In the genomic region with DNA sequence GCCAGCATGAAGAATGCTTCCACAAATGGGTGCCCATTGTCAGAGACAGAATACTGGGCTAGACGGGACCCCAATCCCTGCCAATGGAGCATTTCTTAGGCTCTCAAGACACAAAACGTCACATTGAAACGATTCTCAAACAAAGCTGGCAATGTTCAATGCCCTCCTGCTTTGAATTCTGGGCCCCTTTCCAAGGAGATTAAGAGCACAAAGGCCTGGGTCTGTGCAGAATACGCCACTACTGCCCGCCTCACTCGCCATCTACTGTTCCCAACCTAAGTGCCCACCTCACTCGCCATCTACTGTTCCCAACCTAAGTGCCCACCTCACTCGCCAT, we compare ENCODE assay signal across 19 cellular contexts. TPM values are rescaled to one million over a fixed set of nuclear protein-coding genes. Genes with fewer than 3 reads are reported as not detected.
DNase-seq lines count a peak whose midpoint lies in the region; ATAC-seq and TF ChIP-seq lines count a peak whose summit lies in the region.
"Had no signal": no experiment of that assay in that cellular context is flagged by ENCODE, and none has a peak within 500 bp of the region (broad histone marks: within the 10 kb centered on the region; RNA-seq: fewer than 3 reads in every experiment).

No MANE protein-coding gene starts in this region.

- peak overlapping the region; percentile 70 for H3K27ac ChIP-seq in left ventricle myocardium inferior (replicated peaks)
- H3K27ac ChIP-seq: HL-60 had no signal

- DNase-seq in SK-MEL-5 (ENCODE audit: low read depth, low spot score) (peak; percentile 79), left ventricle myocardium inferior (no peak), pons (ENCODE audit: low spot score) (peak; percentile 84), omental fat pad (ENCODE audit: low spot score) (no peak), middle frontal gyrus (ENCODE audit: extremely low spot score, low spot score) (no peak)
- DNase-seq: activated CD4-positive, alpha-beta T cell treated with anti-CD3 and anti-CD28 coated beads for 36 hours; activated gamma-delta T cell treated with Interleukin-2 at 50 U/mL for 16 hours; CD8-positive, alpha-beta T cell; glutamatergic neuron; KG1; NCI-H146; NCI-H510A treated with DMSO at 0.1 percent for 48 hours; stimulated activated CD4-positive, alpha-beta T cell treated with anti-CD3 and anti-CD28 coated beads, Interleukin-12 subunit alpha, Interleukin-12 subunit beta, amount 100 ng/mL, for 4 hours; stimulated activated naive CD4-positive, alpha-beta T cell; T-helper 9 cell had no signal

- H3K36me3 ChIP-seq in Loucy (ENCODE audit: insufficient read depth, low read length) (peaks cover 27% of the 10 kb centered on the region), left ventricle myocardium inferior (peaks cover 22% of the 10 kb centered on the region)

- no peaks in the 10 kb centered on the region for H3K9me3 ChIP-seq in Loucy (ENCODE audit: insufficient read depth, low read depth, low read length)
- no peaks in the 10 kb centered on the region for H3K9me3 ChIP-seq in left ventricle myocardium inferior (replicated peaks)

- peaks cover 69% of the 10 kb centered on the region for H4K20me1 ChIP-seq in Loucy (ENCODE audit: insufficient read depth, low read length, poor library complexity, severe bottlenecking)

- H2AFZ ChIP-seq in Loucy (ENCODE audit: low read length), result no peak overlapping the region

- no peaks in the 10 kb centered on the region for H3K9me2 ChIP-seq in Loucy (replicated peaks; ENCODE audit: low read depth, low read length)

- intact Hi-C loops in left ventricle myocardium inferior (cut with micrococcal nuclease), result no loop called here

- ATAC-seq in HG02938 (IDR thresholded peaks at IDR 0.05; ENCODE audit: unreplicated experiment) (no peak), omental fat pad (ENCODE audit: low FRiP score) (no peak), HG02840 (IDR thresholded peaks at IDR 0.05; ENCODE audit: low FRiP score, unreplicated experiment) (no peak)
- ATAC-seq: activated CD4-positive, alpha-beta T cell treated with anti-CD3 and anti-CD28 coated beads for 36 hours; CD8-positive, alpha-beta T cell had no signal

- H3K4me3 ChIP-seq in Loucy (ENCODE audit: low read length, poor library complexity, severe bottlenecking) (no peak overlapping the region), left ventricle myocardium inferior (no peak overlapping the region)

- H3K9ac ChIP-seq in Loucy (ENCODE audit: low read depth, low read length, poor library complexity, severe bottlenecking), result no peak overlapping the region

- H3K4me2 ChIP-seq in Loucy (ENCODE audit: low read depth, low read length, poor library complexity, severe bottlenecking), result peak overlapping the region; percentile 71

- H3K27me3 ChIP-seq in Loucy (ENCODE audit: insufficient read depth, low read length, poor library complexity, severe bottlenecking), result no peaks in the 10 kb centered on the region
- H3K27me3 ChIP-seq in left ventricle myocardium inferior (ENCODE audit: low read depth), result no peaks in the 10 kb centered on the region

- in situ Hi-C loops in SK-MEL-5 (cut with HindIII; ENCODE audit: low pct_unique_long_range_greater_than_20kb, low sequenced_read_pairs), result no loop called here

- TF ChIP-seq CTCF in Loucy (conservative IDR thresholded peaks at IDR 0.05; ENCODE audit: low read length), result no peak
- TF ChIP-seq CTCF in left ventricle myocardium inferior (IDR thresholded peaks at IDR 0.05; ENCODE audit: borderline replicate concordance), result no peak
- no peak for TF ChIP-seq CTCF in omental fat pad (IDR thresholded peaks at IDR 0.05)

- 0 out of 2 replicates have a peak, but pooled peaks cover 3% of the 10 kb centered on the region for H3F3A ChIP-seq in Loucy (ENCODE audit: low read depth)

- H3K79me2 ChIP-seq in Loucy (ENCODE audit: insufficient read depth, low read length), result peaks cover 80% of the 10 kb centered on the region

- peaks cover 24% of the 10 kb centered on the region for H3K4me1 ChIP-seq in Loucy (ENCODE audit: insufficient read depth, low read length, poor library complexity, severe bottlenecking)
- H3K4me1 ChIP-seq in left ventricle myocardium inferior, result peaks cover 98% of the 10 kb centered on the region

RNA-seq across cellular contexts. Expression of gene CFAP20, which starts 9.7 kb away (rescaled TPM):
- 48.8 and 49.0 TPM in 2 replicates for total RNA-seq in SK-MEL-5 (2014; rRNA removed; shearing (Covaris generic))
- 32.5 and 42.6 TPM in 2 replicates for polyA plus RNA-seq in SK-MEL-5 (2015; cell fraction: cytosol; rRNA removed)
- 24.4 and 34.9 TPM in 2 replicates for polyA plus RNA-seq in SK-MEL-5 (2015; cell fraction: nucleus; rRNA removed)
- total RNA-seq in left ventricle myocardium inferior, result 34.5 TPM
- total RNA-seq in omental fat pad, result 10 to 100 TPM; 28.5 to 39.2 (median 33.8) TPM

Comparison
In these comparisons a context has a peak if more than half of its experiments do, and no peak if none do; other contexts are left out.
1. DNase-seq: peak in SK-MEL-5 (single experiment) and pons (single experiment); none in left ventricle myocardium inferior (single experiment), omental fat pad (single experiment) and middle frontal gyrus (single experiment).